1 cellular context compared by ENCODE assay signal in the genomic region with DNA sequence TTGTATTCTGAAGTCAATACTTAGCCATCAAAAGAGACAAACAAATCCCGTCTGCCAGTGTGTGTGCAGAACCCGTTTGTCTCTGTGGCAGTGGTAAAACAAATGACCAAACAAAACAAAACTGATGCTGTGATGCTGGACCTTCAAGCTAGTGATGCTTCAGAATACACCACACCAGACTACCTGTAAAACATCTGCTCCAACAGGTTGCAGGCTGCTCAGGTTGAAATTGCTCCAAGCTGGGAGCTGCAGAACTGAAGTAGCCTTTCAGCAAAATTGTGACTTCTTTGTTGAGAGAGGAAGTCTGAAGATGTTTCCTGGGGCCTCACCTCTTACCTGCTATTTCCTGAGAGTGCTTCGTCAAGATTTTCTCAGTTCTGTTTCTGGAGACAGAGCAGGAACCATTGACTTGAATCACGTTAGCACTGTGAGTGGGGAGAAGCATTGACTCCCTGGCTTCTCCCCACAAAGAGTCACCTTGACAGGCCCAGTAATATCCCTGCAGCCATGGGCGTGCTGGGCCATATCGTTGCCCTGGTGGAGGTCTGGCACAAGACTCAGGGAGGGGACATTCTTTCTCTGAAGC.
TF ChIP-seq lines count a peak whose summit lies in the region.

No MANE protein-coding gene starts in this region.

TF ChIP-seq in H1, 55 proteins besides CTCF, POLR2A, EP300 and RAD21 (continued from another document):
- TF ChIP-seq, protein P1, sequence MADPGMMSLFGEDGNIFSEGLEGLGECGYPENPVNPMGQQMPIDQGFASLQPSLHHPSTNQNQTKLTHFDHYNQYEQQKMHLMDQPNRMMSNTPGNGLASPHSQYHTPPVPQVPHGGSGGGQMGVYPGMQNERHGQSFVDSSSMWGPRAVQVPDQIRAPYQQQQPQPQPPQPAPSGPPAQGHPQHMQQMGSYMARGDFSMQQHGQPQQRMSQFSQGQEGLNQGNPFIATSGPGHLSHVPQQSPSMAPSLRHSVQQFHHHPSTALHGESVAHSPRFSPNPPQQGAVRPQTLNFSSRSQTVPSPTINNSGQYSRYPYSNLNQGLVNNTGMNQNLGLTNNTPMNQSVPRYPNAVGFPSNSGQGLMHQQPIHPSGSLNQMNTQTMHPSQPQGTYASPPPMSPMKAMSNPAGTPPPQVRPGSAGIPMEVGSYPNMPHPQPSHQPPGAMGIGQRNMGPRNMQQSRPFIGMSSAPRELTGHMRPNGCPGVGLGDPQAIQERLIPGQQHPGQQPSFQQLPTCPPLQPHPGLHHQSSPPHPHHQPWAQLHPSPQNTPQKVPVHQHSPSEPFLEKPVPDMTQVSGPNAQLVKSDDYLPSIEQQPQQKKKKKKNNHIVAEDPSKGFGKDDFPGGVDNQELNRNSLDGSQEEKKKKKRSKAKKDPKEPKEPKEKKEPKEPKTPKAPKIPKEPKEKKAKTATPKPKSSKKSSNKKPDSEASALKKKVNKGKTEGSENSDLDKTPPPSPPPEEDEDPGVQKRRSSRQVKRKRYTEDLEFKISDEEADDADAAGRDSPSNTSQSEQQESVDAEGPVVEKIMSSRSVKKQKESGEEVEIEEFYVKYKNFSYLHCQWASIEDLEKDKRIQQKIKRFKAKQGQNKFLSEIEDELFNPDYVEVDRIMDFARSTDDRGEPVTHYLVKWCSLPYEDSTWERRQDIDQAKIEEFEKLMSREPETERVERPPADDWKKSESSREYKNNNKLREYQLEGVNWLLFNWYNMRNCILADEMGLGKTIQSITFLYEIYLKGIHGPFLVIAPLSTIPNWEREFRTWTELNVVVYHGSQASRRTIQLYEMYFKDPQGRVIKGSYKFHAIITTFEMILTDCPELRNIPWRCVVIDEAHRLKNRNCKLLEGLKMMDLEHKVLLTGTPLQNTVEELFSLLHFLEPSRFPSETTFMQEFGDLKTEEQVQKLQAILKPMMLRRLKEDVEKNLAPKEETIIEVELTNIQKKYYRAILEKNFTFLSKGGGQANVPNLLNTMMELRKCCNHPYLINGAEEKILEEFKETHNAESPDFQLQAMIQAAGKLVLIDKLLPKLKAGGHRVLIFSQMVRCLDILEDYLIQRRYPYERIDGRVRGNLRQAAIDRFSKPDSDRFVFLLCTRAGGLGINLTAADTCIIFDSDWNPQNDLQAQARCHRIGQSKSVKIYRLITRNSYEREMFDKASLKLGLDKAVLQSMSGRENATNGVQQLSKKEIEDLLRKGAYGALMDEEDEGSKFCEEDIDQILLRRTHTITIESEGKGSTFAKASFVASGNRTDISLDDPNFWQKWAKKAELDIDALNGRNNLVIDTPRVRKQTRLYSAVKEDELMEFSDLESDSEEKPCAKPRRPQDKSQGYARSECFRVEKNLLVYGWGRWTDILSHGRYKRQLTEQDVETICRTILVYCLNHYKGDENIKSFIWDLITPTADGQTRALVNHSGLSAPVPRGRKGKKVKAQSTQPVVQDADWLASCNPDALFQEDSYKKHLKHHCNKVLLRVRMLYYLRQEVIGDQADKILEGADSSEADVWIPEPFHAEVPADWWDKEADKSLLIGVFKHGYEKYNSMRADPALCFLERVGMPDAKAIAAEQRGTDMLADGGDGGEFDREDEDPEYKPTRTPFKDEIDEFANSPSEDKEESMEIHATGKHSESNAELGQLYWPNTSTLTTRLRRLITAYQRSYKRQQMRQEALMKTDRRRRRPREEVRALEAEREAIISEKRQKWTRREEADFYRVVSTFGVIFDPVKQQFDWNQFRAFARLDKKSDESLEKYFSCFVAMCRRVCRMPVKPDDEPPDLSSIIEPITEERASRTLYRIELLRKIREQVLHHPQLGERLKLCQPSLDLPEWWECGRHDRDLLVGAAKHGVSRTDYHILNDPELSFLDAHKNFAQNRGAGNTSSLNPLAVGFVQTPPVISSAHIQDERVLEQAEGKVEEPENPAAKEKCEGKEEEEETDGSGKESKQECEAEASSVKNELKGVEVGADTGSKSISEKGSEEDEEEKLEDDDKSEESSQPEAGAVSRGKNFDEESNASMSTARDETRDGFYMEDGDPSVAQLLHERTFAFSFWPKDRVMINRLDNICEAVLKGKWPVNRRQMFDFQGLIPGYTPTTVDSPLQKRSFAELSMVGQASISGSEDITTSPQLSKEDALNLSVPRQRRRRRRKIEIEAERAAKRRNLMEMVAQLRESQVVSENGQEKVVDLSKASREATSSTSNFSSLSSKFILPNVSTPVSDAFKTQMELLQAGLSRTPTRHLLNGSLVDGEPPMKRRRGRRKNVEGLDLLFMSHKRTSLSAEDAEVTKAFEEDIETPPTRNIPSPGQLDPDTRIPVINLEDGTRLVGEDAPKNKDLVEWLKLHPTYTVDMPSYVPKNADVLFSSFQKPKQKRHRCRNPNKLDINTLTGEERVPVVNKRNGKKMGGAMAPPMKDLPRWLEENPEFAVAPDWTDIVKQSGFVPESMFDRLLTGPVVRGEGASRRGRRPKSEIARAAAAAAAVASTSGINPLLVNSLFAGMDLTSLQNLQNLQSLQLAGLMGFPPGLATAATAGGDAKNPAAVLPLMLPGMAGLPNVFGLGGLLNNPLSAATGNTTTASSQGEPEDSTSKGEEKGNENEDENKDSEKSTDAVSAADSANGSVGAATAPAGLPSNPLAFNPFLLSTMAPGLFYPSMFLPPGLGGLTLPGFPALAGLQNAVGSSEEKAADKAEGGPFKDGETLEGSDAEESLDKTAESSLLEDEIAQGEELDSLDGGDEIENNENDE (IDR thresholded peaks at IDR 0.05; ENCODE audit: insufficient replicate concordance, low read length): no peak
